In the genomic region with DNA sequence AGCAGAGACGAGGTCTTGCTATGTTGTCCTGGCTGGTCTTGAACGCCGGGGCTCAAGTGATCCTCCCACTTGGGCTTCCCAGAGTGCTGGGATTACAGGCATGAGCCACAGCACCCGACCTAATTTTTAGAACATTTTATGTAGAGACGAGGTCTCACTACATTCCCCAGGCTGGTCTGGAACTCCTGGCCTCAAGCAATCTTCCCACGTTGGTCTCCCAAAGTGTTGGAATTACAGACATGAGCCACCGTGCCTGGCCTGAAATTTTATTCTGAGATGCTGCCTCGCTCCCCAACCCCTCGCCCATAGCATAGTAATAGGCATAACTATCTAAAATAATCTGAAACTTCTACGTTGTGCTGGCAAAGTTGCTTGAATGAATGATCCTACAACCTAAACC, we compare ENCODE assay signal across 19 cellular contexts.
"Had no signal": no experiment of that assay in that cellular context is flagged by ENCODE, and none has a peak within 500 bp of the region (broad histone marks: within the 10 kb centered on the region; RNA-seq: fewer than 3 reads in every experiment).

No MANE protein-coding gene starts in this region.

- DNase-seq: KBM-7, MV-4-11, NCI-H1048, NCI-H1105, NCI-H1417, NCI-H1436 treated with DMSO at 0.1 percent for 48 hours, NCI-H1694, NCI-H1930, NCI-H2081, NCI-H2107, NCI-H226, NCI-H446, NCI-H510A, NCI-H524 treated with DMSO at 0.1 percent for 48 hours, NCI-H69, NCI-H774, Right ventricle myocardium superior, RPMI8226, SIG-M5 had no signal
